ENCODE assay signal across 8 cellular contexts in the genomic region with DNA sequence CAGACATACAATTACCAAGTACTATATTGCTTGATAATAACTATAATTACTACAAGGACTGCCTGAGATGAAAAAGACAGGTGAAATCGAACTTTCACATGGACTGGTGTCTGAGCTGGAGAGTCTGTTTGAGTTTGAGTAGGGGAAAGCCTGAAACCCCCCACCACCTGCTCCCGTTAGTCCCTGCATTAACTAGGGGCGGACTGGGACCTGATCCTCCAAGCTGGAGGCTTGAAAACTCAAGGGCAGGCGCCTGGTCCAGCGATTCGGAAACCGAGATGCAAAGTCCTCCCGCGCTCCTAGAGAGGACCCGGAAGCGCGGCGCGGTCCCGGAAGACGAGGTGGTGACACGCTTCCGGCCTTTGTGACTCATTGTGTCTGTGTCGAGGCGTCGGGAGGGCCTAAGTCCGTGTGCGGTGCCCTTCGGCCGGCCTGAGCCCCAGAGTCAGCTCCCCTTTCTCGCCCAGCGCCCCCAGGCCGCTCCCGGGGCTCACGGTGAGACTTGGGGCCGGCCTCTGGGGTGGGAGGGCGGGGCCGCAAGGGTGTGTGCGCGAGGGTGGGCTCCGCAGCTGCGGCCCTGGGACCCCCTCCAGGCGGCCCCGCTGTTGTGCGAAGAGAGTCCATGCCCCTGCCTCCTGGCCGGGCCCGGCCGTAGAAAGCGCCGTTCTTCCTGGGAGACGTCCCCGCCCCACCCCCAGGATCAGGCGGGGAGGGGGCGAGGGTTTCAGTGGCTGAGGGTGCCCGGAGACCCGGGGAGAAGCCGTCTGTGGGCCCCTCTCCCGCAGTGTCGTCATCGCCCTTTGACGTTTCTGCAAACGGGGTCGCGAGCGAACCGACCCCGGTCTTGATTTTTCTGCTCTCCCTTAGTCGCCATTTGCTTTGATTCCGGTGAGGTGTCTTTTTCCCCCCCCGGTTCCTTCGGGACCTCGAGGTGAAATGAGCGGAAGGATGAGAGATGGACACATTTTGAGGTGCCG. TPM values are rescaled to one million over a fixed set of nuclear protein-coding genes. Genes with fewer than 3 reads are reported as not detected.
DNase-seq lines count a peak whose midpoint lies in the region; ATAC-seq and TF ChIP-seq lines count a peak whose summit lies in the region.

A gene (plus strand): TSS at position 365 of the 977 bp plus-strand sequence. CDS start 7,911 bp downstream, outside the sequence.

- no peaks in the 10 kb centered on the region for H3K27me3 ChIP-seq in kidney epithelial cell (ENCODE audit: control insufficient read depth, insufficient read depth, low read length)

- peak within 1 kb of the TSS; percentile 95 for H3K4me3 ChIP-seq in kidney epithelial cell (ENCODE audit: low read depth, low read length)

- ATAC-seq in GM19043 (IDR thresholded peaks at IDR 0.05; ENCODE audit: low read depth, unreplicated experiment) (peak; percentile 95), HG03378 (IDR thresholded peaks at IDR 0.05; ENCODE audit: unreplicated experiment) (peak; percentile 79)

- no peak for TF ChIP-seq CTCF in kidney epithelial cell (IDR thresholded peaks at IDR 0.05; ENCODE audit: insufficient read depth, low read length, poor library complexity, severe bottlenecking)

- H3K36me3 ChIP-seq in kidney epithelial cell (ENCODE audit: control insufficient read depth, insufficient read depth, low read length): no peaks in the 10 kb centered on the region

- DNase-seq in AML-193 (lab: John Stamatoyannopoulos, UW): peak; percentile 82 to 87
- DNase-seq in NCI-H446 treated with DMSO at 0.1 percent for 48 hours (lab: John Stamatoyannopoulos, UW): peak; percentile 70
- DNase-seq in activated CD4-positive, alpha-beta T cell treated with anti-CD3 and anti-CD28 coated beads for 24 hours (ENCODE audit: low read depth in 2 of 2): peak; percentile 70 to 75
- peak; percentile 96 for DNase-seq in cerebellum (ENCODE audit: low spot score)
- peak; percentile 55 for DNase-seq in kidney epithelial cell (ENCODE audit: low read depth)
- DNase-seq in stimulated activated CD4-positive, alpha-beta T cell treated with anti-CD3 and anti-CD28 coated beads, Interleukin-15, amount 100 ng/mL, for 24 hours: peak; percentile 90

RNA-seq across cellular contexts. Expression of the gene that starts here (rescaled TPM):
- total RNA-seq in cerebellum: 57.4 TPM
- total RNA-seq in kidney epithelial cell: 32.5 and 40.3 TPM in 2 replicates

Comparison
In these comparisons a context has a peak if more than half of its experiments do, and no peak if none do; other contexts are left out.
1. Peak in every context shown above with its lines: DNase-seq, ATAC-seq and H3K4me3 ChIP-seq.